Comparison of ENCODE assay signal across 9 cellular contexts in the genomic region with DNA sequence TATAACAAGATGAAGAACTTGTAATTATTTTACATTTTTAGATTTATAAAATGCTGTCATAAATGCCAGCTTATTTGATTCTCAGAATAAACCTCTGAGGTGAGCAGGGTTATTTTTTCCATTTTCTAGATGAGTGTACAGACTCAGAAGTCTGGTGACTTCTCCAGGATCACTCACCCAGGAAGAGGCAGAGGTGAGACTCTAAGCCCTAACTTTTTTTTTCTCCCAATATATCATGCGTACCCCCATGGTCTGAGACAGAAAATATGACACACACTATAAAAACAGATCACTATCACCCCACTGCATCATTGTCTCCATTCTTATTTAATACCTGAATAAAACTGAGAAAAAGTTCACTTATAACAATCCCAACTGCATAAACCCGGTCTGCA. TPM values are rescaled to one million over a fixed set of nuclear protein-coding genes. Genes with fewer than 3 reads are reported as not detected.
DNase-seq lines count a peak whose midpoint lies in the region; ATAC-seq, FAIRE-seq and TF ChIP-seq lines count a peak whose summit lies in the region.
"Not testable (repeated sequence)": the region's sequence is repeated elsewhere in the genome, so short reads cannot be mapped to it uniquely, and the experiment has no call there.
"Had no signal": no experiment of that assay in that cellular context is flagged by ENCODE, and none has a peak within 500 bp of the region (broad histone marks: within the 10 kb centered on the region; RNA-seq: fewer than 3 reads in every experiment).

No MANE protein-coding gene starts in this region.

- not testable (repeated sequence) for H4K20me1 ChIP-seq in GM12878 (ENCODE audit: control insufficient read depth, insufficient read depth)

- in situ Hi-C loops in GM12878 (cut with MboI) = not testable (repeated sequence)

- not testable (repeated sequence) for DNase-seq in H54 (ENCODE audit: insufficient read length, low spot score); activated T-cell treated with anti-CD3 and anti-CD28 coated beads, Interleukin-2, amount 50 U/mL, for 24 hours; activated T-helper 2 cell treated with anti-CD3 and anti-CD28 coated beads, Interferon-gamma antibody, Interleukin-2, Interleukin-4, amounts not matched to agents 10 μg/mL and 5 μg/mL and 100 μg/mL, durations not matched to agents 14 hours and 24 hours and 36 hours (ENCODE audit: low spot score); GM12878 (ENCODE audit: low read depth, low spot score)
- peak; percentile 12 for DNase-seq in activated CD4-positive, alpha-beta T cell treated with anti-CD3 and anti-CD28 coated beads for 36 hours

- not testable (repeated sequence) for H3K4me2 ChIP-seq in GM12878 (ENCODE audit: control insufficient read depth, insufficient read depth)

- H3K9me3 Mint-ChIP-seq in activated CD4-positive, alpha-beta T cell treated with anti-CD3 and anti-CD28 coated beads for 36 hours (ENCODE audit: low read depth); activated T-cell treated with anti-CD3 and anti-CD28 coated beads, Interleukin-2, amount 50 U/mL, for 24 hours; activated T-helper 2 cell treated with anti-CD3 and anti-CD28 coated beads, Interferon-gamma antibody, Interleukin-2, Interleukin-4, amounts not matched to agents 10 μg/mL and 5 μg/mL and 100 μg/mL, durations not matched to agents 14 hours and 24 hours and 36 hours; stimulated activated memory B cell treated with anti-CD40 and anti-IgM and Interleukin-4, amounts not matched to agents 10 μg/mL and 1 μg/mL and 100 μg/mL, for 72 hours: not testable (repeated sequence)

- H3K9me3 ChIP-seq in GM12878 (replicated peaks; ENCODE audit: control insufficient read depth, insufficient read depth, low read length) = not testable (repeated sequence)

- CTCF ChIA-PET in activated CD4-positive, alpha-beta T cell treated with anti-CD3 and anti-CD28 coated beads for 36 hours (lab: Charles Lee); GM12878 (lab: Yijun Ruan, JAX): not testable (repeated sequence)

- BruUV-seq in GM12878 (replicated peaks; lab: Mats Ljungman, UMichigan) = not testable (repeated sequence)

- H3K27ac Mint-ChIP-seq in activated CD4-positive, alpha-beta T cell treated with anti-CD3 and anti-CD28 coated beads for 36 hours = peak overlapping the region; percentile 34
- H3K27ac Mint-ChIP-seq in activated T-cell treated with anti-CD3 and anti-CD28 coated beads, Interleukin-2, amount 50 U/mL, for 24 hours = peak overlapping the region; percentile 92
- peak overlapping the region; percentile 70 for H3K27ac Mint-ChIP-seq in activated T-helper 2 cell treated with anti-CD3 and anti-CD28 coated beads, Interferon-gamma antibody, Interleukin-2, Interleukin-4, amounts not matched to agents 10 μg/mL and 5 μg/mL and 100 μg/mL, durations not matched to agents 14 hours and 24 hours and 36 hours
- H3K27ac Mint-ChIP-seq in stimulated activated memory B cell treated with anti-CD40 and anti-IgM and Interleukin-4, amounts not matched to agents 10 μg/mL and 1 μg/mL and 100 μg/mL, for 72 hours = not testable (repeated sequence)

- not testable (repeated sequence) for H3K4me3 ChIP-seq in GM12878

- POLR2A ChIA-PET in activated CD4-positive, alpha-beta T cell treated with anti-CD3 and anti-CD28 coated beads for 36 hours (lab: Charles Lee); GM12878 (lab: Charles Lee): not testable (repeated sequence)

- not testable (repeated sequence) for H3K36me3 ChIP-seq in GM12878 (ENCODE audit: control insufficient read depth in 2 of 2, insufficient read depth in 2 of 2, low read length in 1 of 2)

- H3K4me1 Mint-ChIP-seq in activated CD4-positive, alpha-beta T cell treated with anti-CD3 and anti-CD28 coated beads for 36 hours = peaks cover 21% of the 10 kb centered on the region
- peaks cover 37% of the 10 kb centered on the region for H3K4me1 Mint-ChIP-seq in activated T-cell treated with anti-CD3 and anti-CD28 coated beads, Interleukin-2, amount 50 U/mL, for 24 hours (ENCODE audit: low read depth)
- H3K4me1 Mint-ChIP-seq in activated T-helper 2 cell treated with anti-CD3 and anti-CD28 coated beads, Interferon-gamma antibody, Interleukin-2, Interleukin-4, amounts not matched to agents 10 μg/mL and 5 μg/mL and 100 μg/mL, durations not matched to agents 14 hours and 24 hours and 36 hours (ENCODE audit: low read depth) = peaks cover 22% of the 10 kb centered on the region
- H3K4me1 Mint-ChIP-seq in stimulated activated memory B cell treated with anti-CD40 and anti-IgM and Interleukin-4, amounts not matched to agents 10 μg/mL and 1 μg/mL and 100 μg/mL, for 72 hours = not testable (repeated sequence)

- not testable (repeated sequence) for H3K27me3 ChIP-seq in GM12878 (replicated peaks in 1 of 2; ENCODE audit: control insufficient read depth in 2 of 2, insufficient read depth in 2 of 2, low read length in 1 of 2)

- intact Hi-C loops in activated CD4-positive, alpha-beta T cell treated with anti-CD3 and anti-CD28 coated beads for 36 hours (cut with DNase I, micrococcal nuclease); activated T-helper 2 cell treated with anti-CD3 and anti-CD28 coated beads, Interferon-gamma antibody, Interleukin-2, Interleukin-4, amounts not matched to agents 10 μg/mL and 5 μg/mL and 100 μg/mL, durations not matched to agents 14 hours and 24 hours and 36 hours (cut with micrococcal nuclease); GM12878 (cut with micrococcal nuclease; ENCODE audit: unreplicated experiment): not testable (repeated sequence)

- not testable (repeated sequence) for H3K27ac ChIP-seq in GM12878 (ENCODE audit: control insufficient read depth, insufficient read depth)

- H3K4me1 ChIP-seq in GM12878 (ENCODE audit: control insufficient read depth, insufficient read depth, low read length) = not testable (repeated sequence)

- peak; percentile 29 for ATAC-seq in HG03378 (IDR thresholded peaks at IDR 0.05; ENCODE audit: unreplicated experiment)
- ATAC-seq in activated CD4-positive, alpha-beta T cell treated with anti-CD3 and anti-CD28 coated beads for 36 hours = peak; percentile 91
- peak; percentile 32 for ATAC-seq in GM12878
- peak; percentile 48 for ATAC-seq in stimulated activated memory B cell treated with anti-CD40 and anti-IgM and Interleukin-4, amounts not matched to agents 10 μg/mL and 1 μg/mL and 100 μg/mL, for 72 hours

- peak; percentile 61 for FAIRE-seq in H54 (lab: Jason Lieb, UNC)
- FAIRE-seq in GM12878 (lab: Jason Lieb, UNC) = not testable (repeated sequence)

- TF ChIP-seq POLR2A in H54 (IDR thresholded peaks at IDR 0.05; ENCODE audit: low read depth, low read length); GM12878 (IDR thresholded peaks at IDR 0.05; ENCODE audit: low read depth, low read length): not testable (repeated sequence)

- TF ChIP-seq EP300 in GM12878 (IDR thresholded peaks at IDR 0.05; ENCODE audit: borderline replicate concordance in 1 of 2, control insufficient read depth in 1 of 2, low read depth in 2 of 2, low read length in 2 of 2) = not testable (repeated sequence)

- SMC1A ChIA-PET in GM12878 (lab: Charles Lee; ENCODE audit: uncharacterized antibody, unreplicated experiment) = not testable (repeated sequence)

- not testable (repeated sequence) for TF ChIP-seq RAD21 in GM12878 (IDR thresholded peaks at IDR 0.05; ENCODE audit: insufficient read depth, low read depth, low read length)

- H3K36me3 Mint-ChIP-seq in activated CD4-positive, alpha-beta T cell treated with anti-CD3 and anti-CD28 coated beads for 36 hours (ENCODE audit: low read depth); activated T-cell treated with anti-CD3 and anti-CD28 coated beads, Interleukin-2, amount 50 U/mL, for 24 hours (ENCODE audit: low read depth); activated T-helper 2 cell treated with anti-CD3 and anti-CD28 coated beads, Interferon-gamma antibody, Interleukin-2, Interleukin-4, amounts not matched to agents 10 μg/mL and 5 μg/mL and 100 μg/mL, durations not matched to agents 14 hours and 24 hours and 36 hours (ENCODE audit: low read depth); stimulated activated memory B cell treated with anti-CD40 and anti-IgM and Interleukin-4, amounts not matched to agents 10 μg/mL and 1 μg/mL and 100 μg/mL, for 72 hours: not testable (repeated sequence)

- not testable (repeated sequence) for H3K9ac ChIP-seq in GM12878 (ENCODE audit: control insufficient read depth, insufficient read depth, low read length)

- 10% methylated on average over 2 of the region's 2 CpGs for WGBS in GM12878 (ENCODE audit: insufficient coverage, insufficient replicate concordance, low lambda C conversion rate, missing lambda C conversion rate)

- H3K4me3 Mint-ChIP-seq in activated CD4-positive, alpha-beta T cell treated with anti-CD3 and anti-CD28 coated beads for 36 hours; activated T-helper 2 cell treated with anti-CD3 and anti-CD28 coated beads, Interferon-gamma antibody, Interleukin-2, Interleukin-4, amounts not matched to agents 10 μg/mL and 5 μg/mL and 100 μg/mL, durations not matched to agents 14 hours and 24 hours and 36 hours (ENCODE audit: low read depth); stimulated activated memory B cell treated with anti-CD40 and anti-IgM and Interleukin-4, amounts not matched to agents 10 μg/mL and 1 μg/mL and 100 μg/mL, for 72 hours: not testable (repeated sequence)
- peak overlapping the region; percentile 44 for H3K4me3 Mint-ChIP-seq in activated T-cell treated with anti-CD3 and anti-CD28 coated beads, Interleukin-2, amount 50 U/mL, for 24 hours

- RAD21 ChIA-PET in GM12878 (lab: Charles Lee; ENCODE audit: unreplicated experiment) = not testable (repeated sequence)

- TF ChIP-seq CTCF in GM12878 (IDR thresholded peaks at IDR 0.05 in 2 of 3, conservative IDR thresholded peaks at IDR 0.05 in 1 of 3; ENCODE audit: control insufficient read depth in 2 of 3, extremely low read depth in 1 of 3, insufficient read depth in 1 of 3, low read depth in 3 of 3, low read length in 3 of 3) = not testable (repeated sequence)

- not testable (repeated sequence) for H2AFZ ChIP-seq in GM12878 (ENCODE audit: control insufficient read depth, low read depth, low read length)

- not testable (repeated sequence) for H3K79me2 ChIP-seq in GM12878 (ENCODE audit: control insufficient read depth, insufficient read depth, low read length)

- H3K27me3 Mint-ChIP-seq in activated CD4-positive, alpha-beta T cell treated with anti-CD3 and anti-CD28 coated beads for 36 hours; activated T-cell treated with anti-CD3 and anti-CD28 coated beads, Interleukin-2, amount 50 U/mL, for 24 hours; activated T-helper 2 cell treated with anti-CD3 and anti-CD28 coated beads, Interferon-gamma antibody, Interleukin-2, Interleukin-4, amounts not matched to agents 10 μg/mL and 5 μg/mL and 100 μg/mL, durations not matched to agents 14 hours and 24 hours and 36 hours (ENCODE audit: low read depth): not testable (repeated sequence)
- peaks cover 20% of the 10 kb centered on the region for H3K27me3 Mint-ChIP-seq in stimulated activated memory B cell treated with anti-CD40 and anti-IgM and Interleukin-4, amounts not matched to agents 10 μg/mL and 1 μg/mL and 100 μg/mL, for 72 hours

RNA-seq across cellular contexts. Expression of gene DPY19L2, which starts 45.4 kb away (rescaled TPM):
- under 1 TPM; 0.21 to 0.70 TPM for total RNA-seq in activated CD4-positive, alpha-beta T cell treated with anti-CD3 and anti-CD28 coated beads for 36 hours
- 0.32 and 0.91 TPM in 2 replicates for total RNA-seq in activated T-helper 2 cell treated with anti-CD3 and anti-CD28 coated beads, Interferon-gamma antibody, Interleukin-2, Interleukin-4, amounts not matched to agents 10 μg/mL and 5 μg/mL and 100 μg/mL, durations not matched to agents 14 hours and 24 hours and 36 hours
- total RNA-seq in GM12878 (2013; cell fraction: nucleolus; rRNA removed) = 0.35 and 1.2 TPM in 2 replicates
- not detected in 2 replicates for total RNA-seq in GM12878 (2014; rRNA removed)
- total RNA-seq in GM12878 (2014; rRNA removed; fragmentation: Illumina TruSeq; extraction: Trizol) = not detected in 2 replicates
- total RNA-seq in GM12878 (2021) = 0.24 and 0.44 TPM in 2 replicates
- polyA plus RNA-seq in GM12878 (2011; ENCODE audit: low read depth) = not detected
- polyA plus RNA-seq in GM12878 (2011; rRNA removed) = 1.0 and 1.5 TPM in 2 replicates
- polyA plus RNA-seq in GM12878 (2011; cell fraction: cytosol; rRNA removed) = 0.20 and 0.39 TPM in 2 replicates
- 1.5 and 1.9 TPM in 2 replicates for polyA plus RNA-seq in GM12878 (2011; cell fraction: nucleus; rRNA removed)
- polyA plus RNA-seq in GM12878 (2012) = 0.27 and 0.35 TPM in 2 replicates
- polyA plus RNA-seq in GM12878 (2014; fragmentation: Illumina TruSeq; extraction: Trizol) = 0.10 TPM in 1 of 2 replicates, not detected in the other
- not detected for polyA plus RNA-seq in GM12878 (2014; fragmentation: Nextera tagmentation; extraction: Ambion mirVana)
- 0.04 TPM in 1 of 2 replicates, not detected in the other for polyA plus RNA-seq in GM12878 (2014; rRNA removed)
- polyA plus RNA-seq in GM12878 (2016; fragmentation: Nextera tagmentation; extraction: Ambion mirVana) = under 1 TPM; 0.15 to 0.21 TPM
- 0.26 and 0.37 TPM in 2 replicates for polyA minus RNA-seq in GM12878 (2011; rRNA and poly(A)+ RNA removed)
- polyA minus RNA-seq in GM12878 (2011; cell fraction: cytosol; rRNA and poly(A)+ RNA removed) = 0.52 TPM in 1 of 2 replicates, not detected in the other
- 0.67 and 0.73 TPM in 2 replicates for polyA minus RNA-seq in GM12878 (2011; cell fraction: nucleus; rRNA and poly(A)+ RNA removed)
- total RNA-seq: CD4-positive, alpha-beta T cell; HepG2 had no signal
- polyA plus RNA-seq: HepG2 had no signal

Comparison
In these comparisons a context has a peak if more than half of its experiments do, and no peak if none do; other contexts are left out.
1. ATAC-seq: peak in every context shown above with its lines; median percentile 91 in activated CD4-positive, alpha-beta T cell treated with anti-CD3 and anti-CD28 coated beads for 36 hours; 48 in stimulated activated memory B cell treated with anti-CD40 and anti-IgM and Interleukin-4, amounts not matched to agents 10 μg/mL and 1 μg/mL and 100 μg/mL, for 72 hours; 32 in GM12878; 29 in HG03378.